Comparison of ENCODE assay signal across 8 cellular contexts in genomic region chr11:35141538-35141937, GRCh38. TPM values are rescaled to one million over a fixed set of nuclear protein-coding genes. Genes with fewer than 3 reads are reported as not detected.
DNase-seq lines count a peak whose midpoint lies in the region; ATAC-seq and TF ChIP-seq lines count a peak whose summit lies in the region.

No MANE protein-coding gene starts in this region.

- H3K9me3 ChIP-seq in BLaER1 treated with 17β-estradiol and CSF1 and Interleukin-3, amounts not matched to agents 10 nM and 100 nM (replicated peaks in 1 of 11) = peaks cover 0 to 9% (median 0%) of the 10 kb centered on the region in 11 experiments; a peak in 4 of 22 replicates
- H3K9me3 ChIP-seq in OCI-LY3 (ENCODE audit: insufficient read depth, low read length) = no peaks in the 10 kb centered on the region

- CTCF ChIA-PET in WTC11 (lab: Charles Lee) = no interaction called here

- H3K9ac ChIP-seq in BLaER1 treated with 17β-estradiol and CSF1 and Interleukin-3, amounts not matched to agents 10 nM and 100 nM = peak overlapping the region; percentile 94 to 98 (median 96)
- peak overlapping the region; percentile 98 for H3K9ac ChIP-seq in OCI-LY3 (ENCODE audit: low read length)

- POLR2A ChIA-PET in WTC11 (lab: Charles Lee) = no interaction called here

- H3K9me3 Mint-ChIP-seq in central memory CD8-positive, alpha-beta T cell = no peaks in the 10 kb centered on the region
- H3K9me3 Mint-ChIP-seq in natural killer cell (no peaks in the 10 kb centered on the region), WTC11 (no peaks in the 10 kb centered on the region)

- H3K4me3 Mint-ChIP-seq in central memory CD8-positive, alpha-beta T cell = peak overlapping the region; percentile 87
- H3K4me3 Mint-ChIP-seq in natural killer cell = peak overlapping the region; percentile 97
- H3K4me3 Mint-ChIP-seq in WTC11 = no peak overlapping the region

- no peak overlapping the region for H2AFZ ChIP-seq in OCI-LY3 (ENCODE audit: low read depth, low read length)

- H3K36me3 ChIP-seq in BLaER1 treated with 17β-estradiol and CSF1 and Interleukin-3, amounts not matched to agents 10 nM and 100 nM = peaks cover 17 to 69% (median 54%) of the 10 kb centered on the region in 11 experiments; a peak in 21 of 22 replicates
- peaks cover 57% of the 10 kb centered on the region for H3K36me3 ChIP-seq in OCI-LY3 (replicated peaks; ENCODE audit: low read depth, low read length)

- peaks cover 71% of the 10 kb centered on the region for H3K36me3 Mint-ChIP-seq in central memory CD8-positive, alpha-beta T cell (ENCODE audit: insufficient read depth)
- H3K36me3 Mint-ChIP-seq in natural killer cell (no peaks in the 10 kb centered on the region), WTC11 (no peaks in the 10 kb centered on the region)

- no peaks in the 10 kb centered on the region for H3K27me3 Mint-ChIP-seq in central memory CD8-positive, alpha-beta T cell
- H3K27me3 Mint-ChIP-seq in natural killer cell (ENCODE audit: low read depth in 2 of 2) = peaks cover 0 to 3% of the 10 kb centered on the region in 2 donors
- H3K27me3 Mint-ChIP-seq in WTC11 (ENCODE audit: low read depth) = peaks cover 55% of the 10 kb centered on the region

- TF ChIP-seq CTCF in OCI-LY3 (IDR thresholded peaks at IDR 0.05; ENCODE audit: low read depth, low read length) (0 out of 2 replicates have a peak, but pooled peaks have one; percentile 7), natural killer cell (IDR thresholded peaks at IDR 0.05) (no peak), WTC11 (IDR thresholded peaks at IDR 0.05) (no peak)

- ATAC-seq in central memory CD8-positive, alpha-beta T cell (replicated peaks; ENCODE audit: extremely low read depth, poor library complexity, severe bottlenecking) = no peak
- ATAC-seq in natural killer cell = no peak
- no peak for ATAC-seq in GM19351 (IDR thresholded peaks at IDR 0.05; ENCODE audit: unreplicated experiment)
- ATAC-seq in WTC11 = no peak

- peaks cover 99% of the 10 kb centered on the region for H3K79me2 ChIP-seq in OCI-LY3 (ENCODE audit: low read length)

- H3K27ac ChIP-seq in BLaER1 treated with 17β-estradiol and CSF1 and Interleukin-3, amounts not matched to agents 10 nM and 100 nM = peak overlapping the region; percentile 87 to 97 (median 96)
- H3K27ac ChIP-seq in OCI-LY3 (ENCODE audit: low read length) = peak overlapping the region; percentile 95

- H3K4me1 Mint-ChIP-seq in central memory CD8-positive, alpha-beta T cell = peaks cover 67% of the 10 kb centered on the region
- peaks cover 77 to 88% of the 10 kb centered on the region in 2 donors for H3K4me1 Mint-ChIP-seq in natural killer cell
- H3K4me1 Mint-ChIP-seq in WTC11 = peaks cover 22% of the 10 kb centered on the region

- peak overlapping the region; percentile 75 for H3K27ac Mint-ChIP-seq in central memory CD8-positive, alpha-beta T cell (ENCODE audit: low read depth)
- H3K27ac Mint-ChIP-seq in natural killer cell (peak overlapping the region; percentile 55 to 88), WTC11 (no peak overlapping the region)

- no peaks in the 10 kb centered on the region; a peak in 1 of 22 replicates for H3K27me3 ChIP-seq in BLaER1 treated with 17β-estradiol and CSF1 and Interleukin-3, amounts not matched to agents 10 nM and 100 nM
- H3K27me3 ChIP-seq in OCI-LY3 (ENCODE audit: low read depth, low read length) = no peaks in the 10 kb centered on the region

- H3K4me1 ChIP-seq in BLaER1 treated with 17β-estradiol and CSF1 and Interleukin-3, amounts not matched to agents 10 nM and 100 nM = peaks cover 65 to 79% (median 71%) of the 10 kb centered on the region in 10 experiments
- H3K4me1 ChIP-seq in OCI-LY3 (ENCODE audit: low read length) = peaks cover 60% of the 10 kb centered on the region

- peak overlapping the region; percentile 84 to 98 (median 94) for H3K4me2 ChIP-seq in BLaER1 treated with 17β-estradiol and CSF1 and Interleukin-3, amounts not matched to agents 10 nM and 100 nM
- peak overlapping the region; percentile 98 for H3K4me2 ChIP-seq in OCI-LY3 (ENCODE audit: low read length)

- DNase-seq in central memory CD8-positive, alpha-beta T cell (ENCODE audit: low spot score in 2 of 2) = no peak
- no peak for DNase-seq in natural killer cell
- DNase-seq in SK-N-DZ (ENCODE audit: low spot score) = no peak
- DNase-seq in OCI-M2 (lab: John Stamatoyannopoulos, UW; ENCODE audit: unreplicated experiment) = no peak
- DNase-seq in WTC11 (ENCODE audit: low spot score) = no peak

- intact Hi-C loops in natural killer cell (cut with micrococcal nuclease) = loop anchor here (5.0 kb wide), 2 partner anchors 96 to 144 kb away; no protein-coding TSS in a partner anchor

- peak overlapping the region; percentile 87 to 98 (median 94) for H3K4me3 ChIP-seq in BLaER1 treated with 17β-estradiol and CSF1 and Interleukin-3, amounts not matched to agents 10 nM and 100 nM
- H3K4me3 ChIP-seq in OCI-LY3 (ENCODE audit: low read length) = peak overlapping the region; percentile 96

- H4K20me1 ChIP-seq in BLaER1 treated with 17β-estradiol and CSF1 and Interleukin-3, amounts not matched to agents 10 nM and 100 nM = peaks cover 44 to 74% (median 69%) of the 10 kb centered on the region in 11 experiments; a peak in 21 of 22 replicates
- H4K20me1 ChIP-seq in OCI-LY3 (ENCODE audit: insufficient read depth, low read length) = peaks cover 62% of the 10 kb centered on the region

TF ChIP-seq in WTC11, 78 proteins besides CTCF, POLR2A, EP300 and RAD21:
- no peak for TF ChIP-seq SP1 (CRISPR knock-in tag; conservative IDR thresholded peaks at IDR 0.05)
- no peak for TF ChIP-seq ZNF317 (CRISPR knock-in tag; IDR thresholded peaks at IDR 0.05; ENCODE audit: borderline replicate concordance, low read depth)
- no peak for TF ChIP-seq ZNF423 (CRISPR knock-in tag; IDR thresholded peaks at IDR 0.05)
- no peak for TF ChIP-seq CBFB (CRISPR knock-in tag; IDR thresholded peaks at IDR 0.05; ENCODE audit: low read depth)
- no peak for TF ChIP-seq RELA (CRISPR knock-in tag; IDR thresholded peaks at IDR 0.05; ENCODE audit: borderline replicate concordance)
- no peak for TF ChIP-seq GABPB1 (CRISPR knock-in tag; IDR thresholded peaks at IDR 0.05)
- TF ChIP-seq HMGA2 (CRISPR knock-in tag; IDR thresholded peaks at IDR 0.05) = no peak
- no peak for TF ChIP-seq SMAD3 (CRISPR knock-in tag; IDR thresholded peaks at IDR 0.05; ENCODE audit: borderline replicate concordance)
- no peak for TF ChIP-seq IRF1 (CRISPR knock-in tag; IDR thresholded peaks at IDR 0.05)
- TF ChIP-seq E2F1 (CRISPR knock-in tag; IDR thresholded peaks at IDR 0.05) = no peak
- no peak for TF ChIP-seq ELF4 (CRISPR knock-in tag; IDR thresholded peaks at IDR 0.05; ENCODE audit: low read depth)
- TF ChIP-seq FOXP1 (CRISPR knock-in tag; IDR thresholded peaks at IDR 0.05; ENCODE audit: borderline replicate concordance) = no peak
- TF ChIP-seq ZMAT4 (CRISPR knock-in tag; IDR thresholded peaks at IDR 0.05) = no peak
- TF ChIP-seq ETV6 (CRISPR knock-in tag; IDR thresholded peaks at IDR 0.05) = no peak
- no peak for TF ChIP-seq CREB1 (CRISPR knock-in tag; IDR thresholded peaks at IDR 0.05)
- TF ChIP-seq ATF1 (CRISPR knock-in tag; IDR thresholded peaks at IDR 0.05) = no peak
TF ChIP-seq in WTC11: peak in this region for 0.

RNA-seq across cellular contexts. Expression of gene CD44, which starts 2.6 kb away (rescaled TPM):
- 100 to 1,000 TPM; 354 to 638 (median 490) TPM for total RNA-seq in natural killer cell
- 0.61 and 1.4 TPM in 2 replicates for polyA plus RNA-seq in SK-N-DZ (2014; cell fraction: cytosol; rRNA removed)
- polyA plus RNA-seq in SK-N-DZ (2014; cell fraction: nucleus; rRNA removed) = 0.12 and 0.39 TPM in 2 replicates
- total RNA-seq in WTC11 (2021) = 9.6 to 12.0 TPM (median 10.3 TPM) in 3 replicates

Comparison
In these comparisons a context has a peak if more than half of its experiments do, and no peak if none do; other contexts are left out.
1. RNA of gene CD44, which starts 2.6 kb away (total RNA-seq): 354 to 638 TPM in natural killer cell; 9.6 to 12.0 TPM in WTC11; every median in the first group is over 10 times any median in the second.